ENCODE assay signal across 8 cellular contexts in the genomic region with DNA sequence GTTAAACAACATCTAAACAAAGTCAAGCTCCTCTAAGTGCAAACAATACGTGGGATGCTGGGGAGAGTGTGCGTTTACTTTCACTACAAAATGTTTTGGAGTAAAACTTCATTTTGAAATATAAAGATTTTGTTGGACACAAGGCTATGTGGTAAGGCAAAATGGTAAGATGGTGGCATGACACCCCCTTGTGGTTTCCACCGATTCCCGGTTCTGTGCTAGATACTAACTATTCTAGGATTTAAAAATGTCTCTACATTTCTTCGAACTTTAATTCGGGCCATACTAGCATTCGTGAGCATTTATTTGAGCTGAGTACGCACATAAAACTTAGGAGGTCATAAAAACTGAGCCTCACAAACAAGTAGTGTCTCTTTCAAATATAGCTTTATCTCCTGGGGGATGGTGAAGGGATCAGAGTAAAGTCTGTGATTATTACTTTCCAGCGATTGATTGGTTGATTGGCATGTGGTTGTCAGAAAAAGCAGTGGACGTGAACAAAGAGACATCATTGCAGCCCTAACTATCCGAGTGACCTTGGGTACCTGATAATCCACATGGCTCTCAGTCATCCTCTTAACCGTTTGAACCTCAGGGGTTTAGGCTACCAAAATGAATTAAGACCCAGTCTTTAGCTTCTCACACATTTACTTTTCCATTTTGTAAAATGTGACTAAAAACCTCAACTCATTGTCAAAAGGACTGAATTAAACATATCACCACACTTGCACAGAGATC. TPM values are rescaled to one million over a fixed set of nuclear protein-coding genes. Genes with fewer than 3 reads are reported as not detected.
DNase-seq lines count a peak whose midpoint lies in the region; ATAC-seq and TF ChIP-seq lines count a peak whose summit lies in the region.

No MANE protein-coding gene starts in this region.

- H3K18ac ChIP-seq in mesenchymal stem cell (ENCODE audit: low read depth in 1 of 2, low read length in 2 of 2) = no peak overlapping the region

- peak; percentile 56 to 58 (median 56); a peak in 5 of 6 replicates for TF ChIP-seq CTCF in HCT116 (IDR thresholded peaks at IDR 0.05 in 2 of 3, conservative IDR thresholded peaks at IDR 0.05 in 1 of 3; ENCODE audit: borderline replicate concordance in 1 of 3, insufficient read depth in 1 of 3, low read depth in 2 of 3, low read length in 2 of 3)
- peak; percentile 76 for TF ChIP-seq CTCF in PC-3 (conservative IDR thresholded peaks at IDR 0.05; ENCODE audit: low read depth, low read length)
- peak; percentile 43 for TF ChIP-seq CTCF in upper lobe of right lung (IDR thresholded peaks at IDR 0.05)

- H3K14ac ChIP-seq in mesenchymal stem cell (ENCODE audit: low read length in 2 of 2) = no peak overlapping the region

- peak overlapping the region; percentile 82 for H3K4me2 ChIP-seq in HCT116 (ENCODE audit: low read length)
- peak overlapping the region; percentile 97 for H3K4me2 ChIP-seq in PC-3 (ENCODE audit: low read length)
- peak overlapping the region; percentile 37 for H3K4me2 ChIP-seq in mesenchymal stem cell (ENCODE audit: low read length, poor library complexity, severe bottlenecking)

- H4K20me1 ChIP-seq in HCT116 (ENCODE audit: insufficient read depth) (no peaks in the 10 kb centered on the region), PC-3 (ENCODE audit: low read length) (peaks cover 11% of the 10 kb centered on the region)

- H3K9ac ChIP-seq in HCT116 (ENCODE audit: low read length) = peak overlapping the region; percentile 96
- H3K9ac ChIP-seq in PC-3 (ENCODE audit: low read length) = peak overlapping the region; percentile 93
- peak overlapping the region; percentile 93 for H3K9ac ChIP-seq in mesenchymal stem cell (ENCODE audit: low read length)

- DNase-seq in COR-L47 (lab: John Stamatoyannopoulos, UW) (peak; percentile 52), HCT116 (ENCODE audit: low read depth, low spot score) (no peak), PC-3 (peak; percentile 55), cerebellar cortex (ENCODE audit: low spot score) (peak; percentile 73), mesenchymal stem cell (peak; percentile 65), upper lobe of right lung (no peak), GOT3 (lab: John Stamatoyannopoulos, UW) (no peak)

- H3K36me3 ChIP-seq in HCT116 (ENCODE audit: control insufficient read depth in 1 of 2, insufficient read depth in 2 of 2, low read length in 2 of 2) (no peaks in the 10 kb centered on the region; a peak in 1 of 4 replicates), PC-3 (ENCODE audit: low read depth, low read length) (no peaks in the 10 kb centered on the region), mesenchymal stem cell (ENCODE audit: control insufficient read depth in 1 of 2, insufficient read depth in 2 of 2, low read depth in 1 of 2, low read length in 2 of 2) (peaks cover 4 to 7% of the 10 kb centered on the region in 2 experiments), upper lobe of right lung (no peaks in the 10 kb centered on the region)

- H3K27ac ChIP-seq in HCT116 (ENCODE audit: low read depth, low read length) (peak overlapping the region; percentile 90), PC-3 (ENCODE audit: low read length) (peak overlapping the region; percentile 68), mesenchymal stem cell (ENCODE audit: low read length, poor library complexity, severe bottlenecking) (no peak overlapping the region), upper lobe of right lung (peak overlapping the region; percentile 96)

- H4K91ac ChIP-seq in mesenchymal stem cell (ENCODE audit: low read length) = no peak overlapping the region

- H3K9me2 ChIP-seq in HCT116 (ENCODE audit: insufficient read depth) = no peaks in the 10 kb centered on the region
- no peaks in the 10 kb centered on the region for H3K9me2 ChIP-seq in PC-3 (replicated peaks; ENCODE audit: low read length)

- no peak for TF ChIP-seq POLR2A in HCT116 (IDR thresholded peaks at IDR 0.05; ENCODE audit: borderline replicate concordance, extremely low read depth, insufficient read depth, insufficient read length)

- peak overlapping the region in 1 of 2 experiments; percentile 81 for H2BK12ac ChIP-seq in mesenchymal stem cell (ENCODE audit: low read length in 2 of 2)

- RAD21 ChIA-PET in HCT116 (lab: Charles Lee; ENCODE audit: low non-redundant PET in 1 of 2, low total read pairs in 2 of 2, uncharacterized antibody in 2 of 2, unreplicated experiment in 2 of 2) = no interaction called here

- no peaks in the 10 kb centered on the region for H3F3A ChIP-seq in PC-3 (ENCODE audit: low read length, unreplicated experiment)

- ATAC-seq in HCT116 (no peak), PC-3 (0 out of 2 replicates have a peak, but pooled peaks have one; percentile 5), upper lobe of right lung (no peak), GM18498 (IDR thresholded peaks at IDR 0.05; ENCODE audit: unreplicated experiment) (no peak)

- CTCF ChIA-PET in HCT116 (lab: Charles Lee) (interaction anchor here (0.6 to 2.2 kb wide), 13 partner anchors 9 to 887 kb away, joined by 3 to 6 read pairs (median 4); partner anchors contain the start of gene ACTL6A), PC-3 (lab: Charles Lee) (interaction anchor here (0.5 to 1.1 kb wide), 8 partner anchors 60 to 1563 kb away, joined by 3 to 5 read pairs (median 3); no protein-coding TSS in a partner anchor)

- H4K8ac ChIP-seq in mesenchymal stem cell (ENCODE audit: low read length) = no peak overlapping the region

- no peak overlapping the region for H2AK5ac ChIP-seq in mesenchymal stem cell (ENCODE audit: low read length, severe bottlenecking)

- no peak overlapping the region for H3K4ac ChIP-seq in mesenchymal stem cell (ENCODE audit: low read depth in 1 of 2, low read length in 2 of 2)

- no peaks in the 10 kb centered on the region for H3K79me1 ChIP-seq in mesenchymal stem cell (replicated peaks; ENCODE audit: low read length, poor library complexity, severe bottlenecking)

- H2BK120ac ChIP-seq in mesenchymal stem cell (ENCODE audit: low read depth, low read length) = no peak overlapping the region

- H3K9me3 ChIP-seq in HCT116 (ENCODE audit: control insufficient read depth in 1 of 2, insufficient read depth in 1 of 2, low read depth in 1 of 2, low read length in 2 of 2) (no peaks in the 10 kb centered on the region), PC-3 (ENCODE audit: low read length) (no peaks in the 10 kb centered on the region), mesenchymal stem cell (ENCODE audit: control insufficient read depth, low read length) (no peaks in the 10 kb centered on the region), upper lobe of right lung (no peaks in the 10 kb centered on the region)

- H2BK15ac ChIP-seq in mesenchymal stem cell (ENCODE audit: low read depth, poor library complexity, severe bottlenecking) = no peak overlapping the region

- 66% methylated on average over 12 of the region's 12 CpGs for WGBS in mesenchymal stem cell

- H3K27me3 ChIP-seq in HCT116 (ENCODE audit: insufficient read depth, low read length) = no peaks in the 10 kb centered on the region
- no peaks in the 10 kb centered on the region for H3K27me3 ChIP-seq in PC-3 (ENCODE audit: low read length)
- H3K27me3 ChIP-seq in mesenchymal stem cell (ENCODE audit: control insufficient read depth in 1 of 2, insufficient read depth in 1 of 2, low read length in 2 of 2) = no peaks in the 10 kb centered on the region
- no peaks in the 10 kb centered on the region for H3K27me3 ChIP-seq in upper lobe of right lung

- no TSS peak for BruUV-seq in HCT116 (replicated peaks; lab: Mats Ljungman, UMichigan)
- no TSS peak for BruUV-seq in PC-3 (replicated peaks; lab: Mats Ljungman, UMichigan)

- POLR2A ChIA-PET in HCT116 (lab: Charles Lee) = interaction anchor here (1.8 kb wide), 1 partner anchor 241 kb away, joined by 4 read pairs; the partner anchor contains the start of gene ACTL6A
- POLR2A ChIA-PET in PC-3 (lab: Charles Lee; ENCODE audit: unreplicated experiment) = interaction anchor here (0.6 kb wide), 1 partner anchor 174 kb away, joined by 5 read pairs; no protein-coding TSS in a partner anchor

- intact Hi-C loops in HCT116 (cut with micrococcal nuclease) (loop anchor here (2.0 kb wide), 1 partner anchor 237 kb away; no protein-coding TSS in a partner anchor), PC-3 (cut with micrococcal nuclease) (loop anchor here (1.0 to 5.0 kb wide), 6 partner anchors 174 to 884 kb away; no protein-coding TSS in a partner anchor), upper lobe of right lung (cut with DNase I) (no loop called here)

- H3K4me3 ChIP-seq in HCT116 (replicated peaks in 1 of 2; ENCODE audit: low read depth in 1 of 2, low read length in 2 of 2) = peak overlapping the region; percentile 74 to 87
- H3K4me3 ChIP-seq in PC-3 (ENCODE audit: low read length) = peak overlapping the region; percentile 82
- H3K4me3 ChIP-seq in mesenchymal stem cell (ENCODE audit: insufficient read depth in 1 of 2, low read depth in 1 of 2, low read length in 2 of 2) = peak overlapping the region in 1 of 2 experiments; percentile 86
- peak overlapping the region; percentile 88 for H3K4me3 ChIP-seq in upper lobe of right lung

- H3K4me1 ChIP-seq in HCT116 (ENCODE audit: control insufficient read depth in 1 of 2, insufficient read depth in 2 of 2, low read length in 2 of 2) (peaks cover 7 to 29% of the 10 kb centered on the region in 2 experiments; a peak in 3 of 4 replicates), PC-3 (ENCODE audit: insufficient read depth, low read length) (peaks cover 24% of the 10 kb centered on the region; the same call in 1 of the 2 replicates), mesenchymal stem cell (ENCODE audit: control insufficient read depth, insufficient read depth, low read depth, low read length) (peaks cover 6% of the 10 kb centered on the region), upper lobe of right lung (peaks cover 15% of the 10 kb centered on the region)

- H3K79me2 ChIP-seq in HCT116 (ENCODE audit: insufficient read depth, low read length) (peaks cover 38% of the 10 kb centered on the region), PC-3 (ENCODE audit: low read length) (peaks cover 42% of the 10 kb centered on the region)

- H2AFZ ChIP-seq in HCT116 (ENCODE audit: low read depth, low read length, poor library complexity, severe bottlenecking) (peak overlapping the region; percentile 94), PC-3 (ENCODE audit: low read length) (peak overlapping the region; percentile 93), mesenchymal stem cell (ENCODE audit: low read depth, low read length) (no peak overlapping the region)

- H2BK5ac ChIP-seq in mesenchymal stem cell (ENCODE audit: low read depth, low read length, poor library complexity, severe bottlenecking) = no peak overlapping the region

- peak overlapping the region; percentile 70 to 73 for H3K23ac ChIP-seq in mesenchymal stem cell (ENCODE audit: low read length in 2 of 2)

- TF ChIP-seq RAD21 in HCT116 (IDR thresholded peaks at IDR 0.05; ENCODE audit: low read depth) = peak; percentile 74

RNA-seq across cellular contexts. Expression of gene ZNF639, which starts 1.1 kb away (rescaled TPM):
- total RNA-seq in HCT116 (2021; ENCODE audit: unreplicated experiment) (47.5 TPM), PC-3 (2014; rRNA removed) (52.5 and 60.4 TPM in 2 replicates), upper lobe of right lung (28.9 TPM)
- polyA plus RNA-seq in HCT116 (2012) = 18.2 and 24.2 TPM in 2 replicates
- polyA plus RNA-seq in mesenchymal stem cell (2013, experiment 1 of 2) = 28.1 TPM
- polyA plus RNA-seq in mesenchymal stem cell (2013, experiment 2 of 2) = 27.4 TPM

RNA-seq across cellular contexts. Expression of gene MFN1, which starts 25.8 kb away (rescaled TPM):
- 54.6 TPM for total RNA-seq in HCT116 (2021; ENCODE audit: unreplicated experiment)
- polyA plus RNA-seq in HCT116 (2012) = 11.0 and 14.7 TPM in 2 replicates
- 41.2 and 42.8 TPM in 2 replicates for total RNA-seq in PC-3 (2014; rRNA removed)
- 17.2 TPM for polyA plus RNA-seq in mesenchymal stem cell (2013, experiment 1 of 2)
- 17.9 TPM for polyA plus RNA-seq in mesenchymal stem cell (2013, experiment 2 of 2)
- 48.3 TPM for total RNA-seq in upper lobe of right lung

Comparison
In these comparisons a context has a peak if more than half of its experiments do, and no peak if none do; other contexts are left out.
1. DNase-seq: peak in COR-L47 (single experiment), PC-3 (single experiment), cerebellar cortex (single experiment) and mesenchymal stem cell (single experiment); none in HCT116 (single experiment), upper lobe of right lung (single experiment) and GOT3 (single experiment).
2. H3K4me2 ChIP-seq: peak in every context shown above with its lines; median percentile 97 in PC-3; 82 in HCT116; 37 in mesenchymal stem cell.
3. Peak in every context shown above with its lines, with median percentiles within 50 percentile points of each other: H3K9ac ChIP-seq and CTCF ChIP-seq.